2 cellular contexts compared by ENCODE assay signal in genomic region chr19:45403272-45403671, GRCh38.
TF ChIP-seq lines count a peak whose summit lies in the region.

No MANE protein-coding gene starts in this region.

TF ChIP-seq in SK-N-SH, 30 proteins besides CTCF, POLR2A, EP300 and RAD21 (continued from another document):
- TF ChIP-seq EZH2phosphoT487 (IDR thresholded peaks at IDR 0.05; ENCODE audit: borderline replicate concordance, low read depth) = no peak
TF ChIP-seq in SK-N-SH: peak in this region for 0.

TF ChIP-seq in SK-N-SH treated with all-trans-retinoic acid at 6 μM for 48 hours, 23 proteins besides CTCF, POLR2A, EP300 and RAD21 (continued from another document):
- TF ChIP-seq POU6F1 (CRISPR knock-in tag; IDR thresholded peaks at IDR 0.05; ENCODE audit: borderline replicate concordance, low read depth) (no peak), GLIS3 (CRISPR knock-in tag; IDR thresholded peaks at IDR 0.05) (no peak), PATZ1 (CRISPR knock-in tag; IDR thresholded peaks at IDR 0.05; ENCODE audit: borderline replicate concordance) (no peak), ZNF8 (CRISPR knock-in tag; IDR thresholded peaks at IDR 0.05) (no peak), ZNF565 (CRISPR knock-in tag; conservative IDR thresholded peaks at IDR 0.05; ENCODE audit: low read depth) (no peak), RARB (CRISPR knock-in tag; IDR thresholded peaks at IDR 0.05) (no peak), ESRRG (CRISPR knock-in tag; IDR thresholded peaks at IDR 0.05) (no peak), TSHZ2 (CRISPR knock-in tag; IDR thresholded peaks at IDR 0.05) (no peak), TOX (CRISPR knock-in tag; IDR thresholded peaks at IDR 0.05; ENCODE audit: borderline replicate concordance) (no peak), SNAI2 (CRISPR knock-in tag; IDR thresholded peaks at IDR 0.05) (no peak), ZFP30 (CRISPR knock-in tag; IDR thresholded peaks at IDR 0.05) (no peak), TCF4 (CRISPR knock-in tag; IDR thresholded peaks at IDR 0.05; ENCODE audit: borderline replicate concordance) (no peak), CSRNP3 (CRISPR knock-in tag; IDR thresholded peaks at IDR 0.05) (no peak)
